In the genomic region with DNA sequence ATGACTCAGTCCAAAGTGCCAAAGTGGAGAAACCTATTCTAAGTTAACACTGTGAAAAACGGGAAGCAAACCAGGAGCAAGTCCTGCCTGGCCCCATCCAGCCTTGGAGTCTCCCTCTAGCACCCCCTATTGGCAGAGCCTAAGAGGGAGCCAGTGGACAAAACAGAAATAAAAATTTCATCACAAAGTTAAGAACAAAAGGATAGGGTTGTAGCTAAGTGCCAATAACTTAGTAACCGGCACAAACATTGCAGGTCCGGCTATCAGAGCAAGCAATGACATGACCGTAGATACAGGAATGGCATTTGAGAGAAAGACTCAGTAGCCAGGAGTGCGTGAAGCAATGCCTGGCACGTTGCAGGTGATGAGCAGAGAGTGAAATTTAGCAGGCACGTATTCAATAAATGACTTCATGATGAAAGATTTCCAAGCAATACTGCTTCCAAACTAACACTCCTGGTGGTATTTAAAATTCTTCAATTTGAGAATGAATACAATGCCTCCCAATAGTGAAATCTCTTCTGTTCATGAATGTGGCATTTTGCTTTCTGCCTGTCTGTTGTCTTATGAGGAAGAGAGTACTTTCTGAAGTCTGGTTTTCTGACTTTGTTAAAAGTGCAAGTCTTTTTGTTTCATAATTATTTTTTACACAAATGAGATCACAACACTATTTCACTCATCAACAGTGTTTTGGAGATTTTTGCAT, we compare ENCODE assay signal across 8 cellular contexts.
DNase-seq lines count a peak whose midpoint lies in the region; ATAC-seq and TF ChIP-seq lines count a peak whose summit lies in the region.

No MANE protein-coding gene starts in this region.

- H3K36me3 Mint-ChIP-seq in activated CD8-positive, alpha-beta memory T cell treated with anti-CD3 and anti-CD28 coated beads, Interleukin-2, amount 10 ng/mL, durations not matched to agents 7 days and 5 days = no peaks in the 10 kb centered on the region

- ATAC-seq in GM19463 (IDR thresholded peaks at IDR 0.05; ENCODE audit: unreplicated experiment) (peak; percentile 50), HG02938 (IDR thresholded peaks at IDR 0.05; ENCODE audit: unreplicated experiment) (no peak)
- ATAC-seq in activated CD8-positive, alpha-beta memory T cell treated with anti-CD3 and anti-CD28 coated beads, Interleukin-2, amount 10 ng/mL, durations not matched to agents 7 days and 5 days = no peak

- no peaks in the 10 kb centered on the region for H3K9me3 ChIP-seq in testis

- TF ChIP-seq POLR2A in testis (IDR thresholded peaks at IDR 0.05) = no peak

- H3K4me1 ChIP-seq in testis = no peaks in the 10 kb centered on the region

- H3K4me3 ChIP-seq in AG09309 (ENCODE audit: control insufficient read depth, low read depth, low read length) = no peak overlapping the region
- H3K4me3 ChIP-seq in epithelial cell of esophagus (ENCODE audit: low read length) = no peak overlapping the region
- H3K4me3 ChIP-seq in testis = no peak overlapping the region

- DNase-seq in AG09309 (ENCODE audit: low read depth) (no peak), NAMALWA (ENCODE audit: low spot score) (peak; percentile 26), epithelial cell of esophagus (ENCODE audit: low read depth) (peak; percentile 36), testis (peak; percentile 61), germinal center (ENCODE audit: low spot score) (no peak)
- DNase-seq in activated CD8-positive, alpha-beta memory T cell treated with anti-CD3 and anti-CD28 coated beads, Interleukin-2, amount 10 ng/mL, durations not matched to agents 7 days and 5 days = no peak

- H3K27ac ChIP-seq in testis = no peak overlapping the region

- CTCF ChIA-PET in activated CD8-positive, alpha-beta memory T cell treated with anti-CD3 and anti-CD28 coated beads, Interleukin-2, amount 10 ng/mL, durations not matched to agents 7 days and 5 days (lab: Charles Lee) = no interaction called here

- H3K4me1 Mint-ChIP-seq in activated CD8-positive, alpha-beta memory T cell treated with anti-CD3 and anti-CD28 coated beads, Interleukin-2, amount 10 ng/mL, durations not matched to agents 7 days and 5 days = no peaks in the 10 kb centered on the region

- TF ChIP-seq CTCF in AG09309 (IDR thresholded peaks at IDR 0.05; ENCODE audit: control insufficient read depth, insufficient read depth, low read depth, low read length, missing control alignments) (peak; percentile 25), epithelial cell of esophagus (IDR thresholded peaks at IDR 0.05; ENCODE audit: insufficient read depth, low read depth, low read length, missing control alignments) (peak; percentile 45), testis (IDR thresholded peaks at IDR 0.05) (peak in 2 of 3 experiments; percentile 39 to 41)

- no peaks in the 10 kb centered on the region for H3K27me3 ChIP-seq in testis

- H3K9me3 Mint-ChIP-seq in activated CD8-positive, alpha-beta memory T cell treated with anti-CD3 and anti-CD28 coated beads, Interleukin-2, amount 10 ng/mL, durations not matched to agents 7 days and 5 days (ENCODE audit: low read depth) = no peaks in the 10 kb centered on the region

- no peaks in the 10 kb centered on the region for H3K36me3 ChIP-seq in testis (ENCODE audit: low read depth, missing control alignments)

- 75 to 83% methylated on average over 7 of the region's 7 CpGs for WGBS in testis, 2 donors

- no peak overlapping the region for H3K27ac Mint-ChIP-seq in activated CD8-positive, alpha-beta memory T cell treated with anti-CD3 and anti-CD28 coated beads, Interleukin-2, amount 10 ng/mL, durations not matched to agents 7 days and 5 days

- H3K27me3 Mint-ChIP-seq in activated CD8-positive, alpha-beta memory T cell treated with anti-CD3 and anti-CD28 coated beads, Interleukin-2, amount 10 ng/mL, durations not matched to agents 7 days and 5 days = no peaks in the 10 kb centered on the region

- intact Hi-C loops in testis (cut with DNase I; ENCODE audit: low total_unique reads) = loop anchor here (10.0 kb wide), 1 partner anchor 1321 kb away; no protein-coding TSS in a partner anchor

- no peak overlapping the region for H3K4me3 Mint-ChIP-seq in activated CD8-positive, alpha-beta memory T cell treated with anti-CD3 and anti-CD28 coated beads, Interleukin-2, amount 10 ng/mL, durations not matched to agents 7 days and 5 days

Comparison
In these comparisons a context has a peak if more than half of its experiments do, and no peak if none do; other contexts are left out.
1. DNase-seq: peak in NAMALWA (single experiment), epithelial cell of esophagus (single experiment) and testis (single experiment); none in AG09309 (single experiment), germinal center (single experiment) and activated CD8-positive, alpha-beta memory T cell treated with anti-CD3 and anti-CD28 coated beads, Interleukin-2, amount 10 ng/mL, durations not matched to agents 7 days and 5 days (single experiment).
2. Peak in every context shown above with its lines, with median percentiles within 50 percentile points of each other: CTCF ChIP-seq.